ENCODE assay signal across 13 cellular contexts in the genomic region with DNA sequence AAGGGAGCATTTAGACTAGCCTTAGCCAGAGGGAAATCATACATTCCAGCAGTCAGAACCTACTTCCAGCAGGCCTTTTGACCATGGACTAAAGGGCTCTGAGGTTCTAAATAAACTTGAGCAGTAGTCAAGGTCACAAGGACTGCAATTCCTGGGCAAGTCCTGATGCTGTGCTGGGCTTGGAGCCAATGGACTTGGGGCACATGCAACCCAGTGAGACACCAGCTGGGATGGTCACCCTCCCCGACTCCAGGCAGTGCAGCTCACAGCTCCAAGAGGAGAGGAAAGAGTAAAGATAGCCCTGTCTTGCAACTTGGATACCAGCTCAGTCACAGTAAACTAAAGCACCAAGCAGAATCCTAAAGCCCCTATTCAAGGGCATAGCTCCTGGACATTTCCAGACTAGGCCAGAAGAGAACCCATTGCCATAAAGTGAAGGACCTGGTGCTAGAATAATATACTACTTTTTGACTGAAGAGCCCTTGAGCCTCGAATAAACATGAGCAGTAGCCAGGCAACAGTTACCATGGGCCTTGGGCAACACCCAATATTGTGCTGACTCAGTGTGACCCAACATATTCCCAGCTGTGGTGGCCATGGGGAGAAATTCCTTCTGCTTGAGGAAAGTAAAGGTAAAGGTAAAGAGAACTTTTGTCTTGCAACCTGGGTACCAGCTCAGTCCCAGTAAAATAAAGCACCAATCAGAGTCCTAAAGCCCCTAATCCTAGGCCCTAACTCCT.
DNase-seq lines count a peak whose midpoint lies in the region; TF ChIP-seq lines count a peak whose summit lies in the region.
"Had no signal": no experiment of that assay in that cellular context is flagged by ENCODE, and none has a peak within 500 bp of the region (broad histone marks: within the 10 kb centered on the region; RNA-seq: fewer than 3 reads in every experiment).

No MANE protein-coding gene starts in this region.

- H3K4me1 Mint-ChIP-seq in osteocyte (ENCODE audit: unreplicated experiment), result no peaks in the 10 kb centered on the region
- no peaks in the 10 kb centered on the region for H3K4me1 Mint-ChIP-seq in immature natural killer cell
- H3K4me1 Mint-ChIP-seq: activated CD8-positive, alpha-beta memory T cell treated with anti-CD3 and anti-CD28 coated beads, Interleukin-2, amount 10 ng/mL, durations not matched to agents 7 days and 5 days had no signal

- no peak for TF ChIP-seq CTCF in osteocyte (IDR thresholded peaks at IDR 0.05)

- H3K27ac ChIP-seq in GM23248, result peak overlapping the region; percentile 56
- H3K27ac ChIP-seq: ascending aorta, neutrophil had no signal

- H4K20me1 ChIP-seq in GM23248 (ENCODE audit: insufficient read depth), result no peaks in the 10 kb centered on the region

- no peak overlapping the region for H3K27ac Mint-ChIP-seq in osteocyte (ENCODE audit: unreplicated experiment)
- H3K27ac Mint-ChIP-seq in immature natural killer cell, result no peak overlapping the region
- H3K27ac Mint-ChIP-seq: activated CD8-positive, alpha-beta memory T cell treated with anti-CD3 and anti-CD28 coated beads, Interleukin-2, amount 10 ng/mL, durations not matched to agents 7 days and 5 days had no signal

- H3K9ac ChIP-seq in GM23248, result peak overlapping the region; percentile 47

- H3K4me2 ChIP-seq in GM23248 (ENCODE audit: unreplicated experiment), result no peak overlapping the region

- H2AFZ ChIP-seq in GM23248, result no peak overlapping the region

- peaks cover 18% of the 10 kb centered on the region for H3K9me3 Mint-ChIP-seq in osteocyte (ENCODE audit: unreplicated experiment)
- H3K9me3 Mint-ChIP-seq in immature natural killer cell, result peaks cover 7 to 34% (median 12%) of the 10 kb centered on the region in 6 donors

- H3K27me3 Mint-ChIP-seq in osteocyte (ENCODE audit: unreplicated experiment) (no peaks in the 10 kb centered on the region), immature natural killer cell (ENCODE audit: low read depth in 3 of 3) (no peaks in the 10 kb centered on the region)
- H3K27me3 Mint-ChIP-seq: activated CD8-positive, alpha-beta memory T cell treated with anti-CD3 and anti-CD28 coated beads, Interleukin-2, amount 10 ng/mL, durations not matched to agents 7 days and 5 days had no signal

- DNase-seq in A172 (ENCODE audit: low spot score) (peak; percentile 2), GM23248 (peak; percentile 86), NCI-H774 (lab: John Stamatoyannopoulos, UW) (peak; percentile 72), fibroblast of gingiva (ENCODE audit: low read depth) (peak; percentile 16), osteocyte (ENCODE audit: extremely low spot score, unreplicated experiment) (no peak), immature natural killer cell (no peak)
- no peak for DNase-seq in stimulated activated CD4-positive, alpha-beta T cell treated with anti-CD3 and anti-CD28 coated beads, Interleukin-4, amount 100 ng/mL, for 1 hour
- no peak for DNase-seq in activated CD8-positive, alpha-beta memory T cell treated with anti-CD3 and anti-CD28 coated beads, Interleukin-2, amount 50 U/mL, for 48 hours
- DNase-seq: activated CD8-positive, alpha-beta memory T cell treated with anti-CD3 and anti-CD28 coated beads, Interleukin-2, amount 10 ng/mL, durations not matched to agents 7 days and 5 days; AML-193; islet precursor cell had no signal

- H3K4me3 ChIP-seq in GM23248, result no peak overlapping the region
- H3K4me3 ChIP-seq: ascending aorta had no signal

- no peak overlapping the region for H3K4me3 Mint-ChIP-seq in osteocyte (ENCODE audit: unreplicated experiment)
- no peak overlapping the region for H3K4me3 Mint-ChIP-seq in immature natural killer cell
- H3K4me3 Mint-ChIP-seq: activated CD8-positive, alpha-beta memory T cell treated with anti-CD3 and anti-CD28 coated beads, Interleukin-2, amount 10 ng/mL, durations not matched to agents 7 days and 5 days had no signal

- in situ Hi-C loops in GM23248 (cut with MboI), result no loop called here

- H3K79me2 ChIP-seq in GM23248 (ENCODE audit: insufficient read depth), result no peaks in the 10 kb centered on the region

- no peaks in the 10 kb centered on the region for H3K9me3 ChIP-seq in GM23248 (ENCODE audit: low read depth)
- H3K9me3 ChIP-seq: neutrophil had no signal

- peaks cover 5% of the 10 kb centered on the region; the same call in 1 of the 2 replicates for H3K4me1 ChIP-seq in GM23248 (ENCODE audit: insufficient read depth)
- H3K4me1 ChIP-seq: ascending aorta had no signal

- no peaks in the 10 kb centered on the region for H3K36me3 ChIP-seq in GM23248 (ENCODE audit: low read depth)
- H3K36me3 ChIP-seq: ascending aorta, neutrophil had no signal

- H3K36me3 Mint-ChIP-seq in osteocyte (ENCODE audit: unreplicated experiment) (no peaks in the 10 kb centered on the region), immature natural killer cell (peaks cover 0 to 7% (median 0%) of the 10 kb centered on the region in 3 donors)
- H3K36me3 Mint-ChIP-seq: activated CD8-positive, alpha-beta memory T cell treated with anti-CD3 and anti-CD28 coated beads, Interleukin-2, amount 10 ng/mL, durations not matched to agents 7 days and 5 days had no signal

- H3K27me3 ChIP-seq in GM23248 (replicated peaks; ENCODE audit: insufficient read depth), result no peaks in the 10 kb centered on the region
- H3K27me3 ChIP-seq: ascending aorta, neutrophil had no signal

- H3F3A ChIP-seq in GM23248 (ENCODE audit: insufficient read depth), result no peaks in the 10 kb centered on the region

- no peaks in the 10 kb centered on the region for H3K9me2 ChIP-seq in GM23248 (ENCODE audit: insufficient read depth)

- WGBS in GM23248 (ENCODE audit: low coverage in 1 of 2, low lambda C conversion rate in 2 of 2, missing lambda C conversion rate in 2 of 2), 2 experiments, result 15 to 34% methylated on average over 2 of the region's 2 CpGs

Comparison
In these comparisons a context has a peak if more than half of its experiments do, and no peak if none do; other contexts are left out.
1. DNase-seq: peak in A172 (single experiment), GM23248 (single experiment), NCI-H774 (single experiment) and fibroblast of gingiva (single experiment); none in stimulated activated CD4-positive, alpha-beta T cell treated with anti-CD3 and anti-CD28 coated beads, Interleukin-4, amount 100 ng/mL, for 1 hour (single experiment), osteocyte (single experiment), activated CD8-positive, alpha-beta memory T cell treated with anti-CD3 and anti-CD28 coated beads, Interleukin-2, amount 50 U/mL, for 48 hours (single experiment) and immature natural killer cell (0 of 3).